ENCODE assay signal across 21 cellular contexts in the genomic region with DNA sequence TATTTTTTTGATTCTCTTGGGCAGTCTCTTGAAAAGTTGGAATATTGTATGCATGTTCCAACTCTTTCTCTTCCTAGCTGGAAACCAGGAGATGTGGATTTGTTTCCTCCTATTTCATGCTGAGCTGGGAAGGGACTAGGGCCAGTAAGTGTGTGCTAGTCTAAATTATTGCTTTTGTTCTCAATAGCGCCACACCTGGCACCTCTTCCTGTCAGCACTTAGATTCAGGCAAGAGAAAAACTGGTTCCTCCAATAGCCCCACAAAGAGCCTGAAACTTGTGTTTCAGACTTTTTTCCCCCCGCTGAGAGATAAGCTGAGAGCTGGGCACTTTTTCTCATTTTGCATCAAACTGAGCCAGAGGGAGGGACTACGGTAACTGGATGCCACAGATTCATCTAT.
"Had no signal": no experiment of that assay in that cellular context is flagged by ENCODE, and none has a peak within 500 bp of the region (broad histone marks: within the 10 kb centered on the region; RNA-seq: fewer than 3 reads in every experiment).

No MANE protein-coding gene starts in this region.

- H3K27me3 Mint-ChIP-seq: activated CD8-positive, alpha-beta memory T cell treated with anti-CD3 and anti-CD28 coated beads, Interleukin-2, amount 10 ng/mL, durations not matched to agents 7 days and 5 days; activated naive CD4-positive, alpha-beta T cell treated with anti-CD3 and anti-CD28 coated beads, Interleukin-2, amount 50 U/mL, for 24 hours; memory B cell had no signal

- H3K27ac ChIP-seq: adrenal gland, gastrocnemius medialis, heart left ventricle, left ventricle myocardium inferior, transverse colon, vagina had no signal

- DNase-seq: activated CD4-positive, alpha-beta T cell treated with anti-CD3 and anti-CD28 coated beads for 1 hour; activated CD4-positive, alpha-beta T cell treated with anti-CD3 and anti-CD28 coated beads, Interleukin-2, amount 50 U/mL, for 4 hours; activated CD8-positive, alpha-beta memory T cell treated with anti-CD3 and anti-CD28 coated beads, Interleukin-2, amount 10 ng/mL, durations not matched to agents 7 days and 5 days; activated T-cell treated with anti-CD3 and anti-CD28 coated beads, Interleukin-2, amount 50 U/mL, for 1 hour; adrenal gland; erythroblast; gastrocnemius medialis; heart left ventricle; kidney; left ventricle myocardium inferior; naive thymus-derived CD8-positive, alpha-beta T cell; nucleus accumbens; posterior cingulate gyrus; stimulated activated CD4-positive, alpha-beta T cell treated with anti-CD3 and anti-CD28 coated beads, Interleukin-4, amount 100 ng/mL, for 24 hours; stimulated activated naive CD4-positive, alpha-beta T cell treated with Interleukin-2 at 50 U/mL for 16 hours; substantia nigra; T-helper 9 cell; transverse colon had no signal

- H3K27ac Mint-ChIP-seq: activated CD8-positive, alpha-beta memory T cell treated with anti-CD3 and anti-CD28 coated beads, Interleukin-2, amount 10 ng/mL, durations not matched to agents 7 days and 5 days; activated naive CD4-positive, alpha-beta T cell treated with anti-CD3 and anti-CD28 coated beads, Interleukin-2, amount 50 U/mL, for 24 hours; memory B cell; naive thymus-derived CD8-positive, alpha-beta T cell had no signal

- ATAC-seq: activated CD8-positive, alpha-beta memory T cell treated with anti-CD3 and anti-CD28 coated beads, Interleukin-2, amount 10 ng/mL, durations not matched to agents 7 days and 5 days; gastrocnemius medialis; heart left ventricle; naive thymus-derived CD8-positive, alpha-beta T cell had no signal

- H3K4me1 Mint-ChIP-seq: activated CD8-positive, alpha-beta memory T cell treated with anti-CD3 and anti-CD28 coated beads, Interleukin-2, amount 10 ng/mL, durations not matched to agents 7 days and 5 days; activated naive CD4-positive, alpha-beta T cell treated with anti-CD3 and anti-CD28 coated beads, Interleukin-2, amount 50 U/mL, for 24 hours; memory B cell; naive thymus-derived CD8-positive, alpha-beta T cell had no signal

- H3K36me3 Mint-ChIP-seq: activated CD8-positive, alpha-beta memory T cell treated with anti-CD3 and anti-CD28 coated beads, Interleukin-2, amount 10 ng/mL, durations not matched to agents 7 days and 5 days; activated naive CD4-positive, alpha-beta T cell treated with anti-CD3 and anti-CD28 coated beads, Interleukin-2, amount 50 U/mL, for 24 hours; memory B cell; naive thymus-derived CD8-positive, alpha-beta T cell had no signal

- H3K4me3 Mint-ChIP-seq: activated CD8-positive, alpha-beta memory T cell treated with anti-CD3 and anti-CD28 coated beads, Interleukin-2, amount 10 ng/mL, durations not matched to agents 7 days and 5 days; activated naive CD4-positive, alpha-beta T cell treated with anti-CD3 and anti-CD28 coated beads, Interleukin-2, amount 50 U/mL, for 24 hours; memory B cell; naive thymus-derived CD8-positive, alpha-beta T cell had no signal
